8 cellular contexts compared by ENCODE assay signal in the genomic region with DNA sequence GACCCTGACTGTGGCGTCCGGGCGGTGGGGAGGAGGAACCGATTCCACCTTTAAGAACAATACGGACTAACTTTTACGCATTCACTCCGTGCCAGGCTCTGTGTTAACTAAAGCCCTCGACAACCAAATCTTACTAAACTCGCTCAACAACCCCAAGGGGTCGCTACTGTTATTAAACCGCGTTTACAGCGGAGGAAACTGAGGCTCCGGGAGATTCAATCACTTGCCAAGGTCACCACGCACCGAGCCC. TPM values are rescaled to one million over a fixed set of nuclear protein-coding genes. Genes with fewer than 3 reads are reported as not detected.
A peak's percentile ranks its signal among the peaks of the same experiment; 100 is the strongest.
DNase-seq lines count a peak whose midpoint lies in the region; ATAC-seq and TF ChIP-seq lines count a peak whose summit lies in the region.

No MANE protein-coding gene starts in this region.

- H3K36me3 Mint-ChIP-seq in Caco-2 (ENCODE audit: insufficient read depth, unreplicated experiment) = peaks cover 30% of the 10 kb centered on the region

- peak; percentile 40 for TF ChIP-seq RAD21 in neural cell (conservative IDR thresholded peaks at IDR 0.05)

- no peaks in the 10 kb centered on the region for H3K9me3 Mint-ChIP-seq in Caco-2 (ENCODE audit: unreplicated experiment)

- TF ChIP-seq EP300 in neural cell (conservative IDR thresholded peaks at IDR 0.05; ENCODE audit: poor library complexity, severe bottlenecking) = no peak

- no peaks in the 10 kb centered on the region for H3K36me3 ChIP-seq in Caco-2 (ENCODE audit: control insufficient read depth, insufficient read depth, low read length)
- H3K36me3 ChIP-seq in neural cell (ENCODE audit: insufficient read depth, low read length) = peaks cover 6% of the 10 kb centered on the region

- peak in 1 of 2 experiments; percentile 14 for TF ChIP-seq CTCF in Caco-2 (IDR thresholded peaks at IDR 0.05; ENCODE audit: insufficient read depth in 1 of 2, low read depth in 1 of 2, low read length in 1 of 2, severe bottlenecking in 1 of 2, unreplicated experiment in 1 of 2)
- no peak for TF ChIP-seq CTCF in coronary artery (IDR thresholded peaks at IDR 0.05)
- TF ChIP-seq CTCF in neural cell (IDR thresholded peaks at IDR 0.05; ENCODE audit: poor library complexity, severe bottlenecking) = peak; percentile 66

- peak overlapping the region; percentile 44 for H3K9ac ChIP-seq in neural cell (ENCODE audit: low read length)

- no peaks in the 10 kb centered on the region for H3K27me3 Mint-ChIP-seq in Caco-2 (ENCODE audit: insufficient read depth, unreplicated experiment)

- peaks cover 7% of the 10 kb centered on the region; the same call in 1 of the 2 replicates for H3K9me3 ChIP-seq in Caco-2
- peaks cover 3% of the 10 kb centered on the region for H3K9me3 ChIP-seq in neural cell (ENCODE audit: low read length)

- H4K20me1 ChIP-seq in neural cell (ENCODE audit: insufficient read depth) = peaks cover 8% of the 10 kb centered on the region

- peak overlapping the region; percentile 76 for H3K4me3 Mint-ChIP-seq in Caco-2 (ENCODE audit: unreplicated experiment)

- BruUV-seq in Caco-2 (replicated peaks; lab: Mats Ljungman, UMichigan) = no TSS peak

- no peak for DNase-seq in Caco-2
- peak; percentile 51 for DNase-seq in NAMALWA (ENCODE audit: low spot score)
- DNase-seq in coronary artery (ENCODE audit: low spot score) = no peak
- DNase-seq in hepatic stellate cell (ENCODE audit: low spot score) = no peak
- DNase-seq in Ammon's horn (ENCODE audit: low spot score) = no peak

- H3F3A ChIP-seq in neural cell (ENCODE audit: insufficient read depth, low read length, poor library complexity, severe bottlenecking) = peaks cover 4% of the 10 kb centered on the region

- H3K4me3 ChIP-seq in Caco-2 (ENCODE audit: low read depth, low read length) (peak overlapping the region; percentile 63), coronary artery (peak overlapping the region; percentile 86), neural cell (ENCODE audit: low read length) (peak overlapping the region; percentile 70)

- H3K27ac Mint-ChIP-seq in Caco-2 (ENCODE audit: unreplicated experiment) = peak overlapping the region; percentile 29

- H3K79me2 ChIP-seq in neural cell (replicated peaks; ENCODE audit: insufficient read depth, low read length) = no peaks in the 10 kb centered on the region

- peak overlapping the region; percentile 73 for H3K4me2 ChIP-seq in neural cell (ENCODE audit: low read length)

- H3K9me2 ChIP-seq in neural cell (ENCODE audit: insufficient read depth, low read length) = no peaks in the 10 kb centered on the region

- POLR2A ChIA-PET in Caco-2 (lab: Charles Lee) = no interaction called here

- H2AFZ ChIP-seq in neural cell (ENCODE audit: low read depth, low read length) = no peak overlapping the region

- H3K27ac ChIP-seq in coronary artery = peak overlapping the region; percentile 22 to 97
- H3K27ac ChIP-seq in neural cell (ENCODE audit: low read length) = no peak overlapping the region

- no peaks in the 10 kb centered on the region for H3K4me1 ChIP-seq in Caco-2

- H3K4me1 Mint-ChIP-seq in Caco-2 (ENCODE audit: low read depth, unreplicated experiment) = peaks cover 14% of the 10 kb centered on the region

- CTCF ChIA-PET in Caco-2 (lab: Charles Lee) = no interaction called here

- intact Hi-C loops in Caco-2 (cut with micrococcal nuclease; ENCODE audit: unreplicated experiment) = no loop called here

- ATAC-seq in GM19328 (IDR thresholded peaks at IDR 0.05; ENCODE audit: unreplicated experiment) (no peak), GM19463 (IDR thresholded peaks at IDR 0.05; ENCODE audit: unreplicated experiment) (no peak)

- H3K27me3 ChIP-seq in Caco-2 (replicated peaks; ENCODE audit: control insufficient read depth, insufficient read depth, low read length) = no peaks in the 10 kb centered on the region
- no peaks in the 10 kb centered on the region for H3K27me3 ChIP-seq in neural cell (ENCODE audit: insufficient read depth, low read depth, low read length)

TF ChIP-seq in neural cell, 6 proteins besides CTCF, POLR2A, EP300 and RAD21:
- TF ChIP-seq SMC3 (conservative IDR thresholded peaks at IDR 0.05; ENCODE audit: poor library complexity) (peak; percentile 52), MXI1 (conservative IDR thresholded peaks at IDR 0.05; ENCODE audit: poor library complexity, severe bottlenecking) (no peak), TAF1 (IDR thresholded peaks at IDR 0.05; ENCODE audit: low read depth) (no peak)

RNA-seq across cellular contexts. Expression of a gene that starts 1.2 kb away (rescaled TPM):
- total RNA-seq in Caco-2 (2022) = 38.3 and 47.1 TPM in 2 replicates
- 32.4 and 38.1 TPM in 2 replicates for polyA plus RNA-seq in neural cell
- 41.6 and 47.7 TPM in 2 replicates for polyA minus RNA-seq in neural cell

RNA-seq across cellular contexts. Expression of a gene that starts 3.8 kb away (rescaled TPM):
- not detected in 2 replicates for total RNA-seq in Caco-2 (2022)
- not detected in 2 replicates for polyA plus RNA-seq in neural cell
- 1.3 TPM in 1 of 2 replicates, not detected in the other for polyA minus RNA-seq in neural cell

RNA-seq across cellular contexts. Expression of a gene that starts 16.8 kb away (rescaled TPM):
- total RNA-seq in Caco-2 (2022) = 5.2 TPM in 2 replicates
- polyA plus RNA-seq in neural cell = 3.7 and 8.2 TPM in 2 replicates
- 2.2 and 2.4 TPM in 2 replicates for polyA minus RNA-seq in neural cell

RNA-seq across cellular contexts. Expression of a gene that starts 27.5 kb away (rescaled TPM):
- total RNA-seq in Caco-2 (2022) = 25.9 TPM in 2 replicates
- 0.33 TPM in 1 of 2 replicates, not detected in the other for polyA plus RNA-seq in neural cell
- 0.46 and 0.49 TPM in 2 replicates for polyA minus RNA-seq in neural cell

RNA-seq across cellular contexts. Expression of a gene that starts 28.2 kb away (rescaled TPM):
- 46.4 and 51.9 TPM in 2 replicates for total RNA-seq in Caco-2 (2022)
- 11.7 and 28.1 TPM in 2 replicates for polyA plus RNA-seq in neural cell
- polyA minus RNA-seq in neural cell = 40.2 and 45.8 TPM in 2 replicates
